In the genomic region with DNA sequence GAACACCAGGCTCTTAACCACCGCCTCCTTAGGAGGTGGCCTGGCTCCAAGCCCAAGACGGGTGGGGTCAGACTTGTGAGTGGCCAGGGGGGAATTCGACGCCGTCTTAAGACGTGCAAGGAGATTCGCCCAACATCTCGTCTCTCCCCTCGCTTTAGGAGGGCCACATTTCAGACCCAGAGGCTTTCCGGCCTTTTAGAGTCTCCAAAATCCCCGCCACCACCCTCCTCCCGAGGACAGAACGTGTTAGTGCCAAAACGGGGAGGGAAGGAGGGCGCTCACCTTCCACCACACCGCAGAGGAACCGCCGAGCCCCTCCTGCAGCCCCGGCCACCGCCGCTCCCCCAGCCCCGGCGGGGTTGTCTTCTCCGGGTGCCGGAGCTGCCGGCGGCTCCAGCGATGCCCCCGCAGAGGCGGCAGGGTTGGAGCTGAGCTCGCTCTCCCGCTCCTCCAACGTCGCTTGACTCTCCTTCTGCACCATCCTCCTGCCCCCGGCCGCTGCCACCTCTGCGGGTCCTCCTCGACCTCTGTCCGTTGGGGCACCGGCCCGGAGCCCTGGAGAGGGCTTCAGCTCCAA, we compare ENCODE assay signal across 1 cellular context.
TF ChIP-seq lines count a peak whose summit lies in the region.

No MANE protein-coding gene starts in this region.

TF ChIP-seq in HEK293, 187 proteins besides CTCF, POLR2A, EP300 and RAD21 (continued from another document):
- TF ChIP-seq, protein P1, sequence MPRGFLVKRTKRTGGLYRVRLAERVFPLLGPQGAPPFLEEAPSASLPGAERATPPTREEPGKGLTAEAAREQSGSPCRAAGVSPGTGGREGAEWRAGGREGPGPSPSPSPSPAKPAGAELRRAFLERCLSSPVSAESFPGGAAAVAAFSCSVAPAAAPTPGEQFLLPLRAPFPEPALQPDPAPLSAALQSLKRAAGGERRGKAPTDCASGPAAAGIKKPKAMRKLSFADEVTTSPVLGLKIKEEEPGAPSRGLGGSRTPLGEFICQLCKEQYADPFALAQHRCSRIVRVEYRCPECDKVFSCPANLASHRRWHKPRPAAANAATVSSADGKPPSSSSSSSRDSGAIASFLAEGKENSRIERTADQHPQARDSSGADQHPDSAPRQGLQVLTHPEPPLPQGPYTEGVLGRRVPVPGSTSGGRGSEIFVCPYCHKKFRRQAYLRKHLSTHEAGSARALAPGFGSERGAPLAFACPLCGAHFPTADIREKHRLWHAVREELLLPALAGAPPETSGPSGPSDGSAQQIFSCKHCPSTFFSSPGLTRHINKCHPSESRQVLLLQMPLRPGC (tag by site-specific recombination; IDR thresholded peaks at IDR 0.05): peak; percentile 31; the same call in 1 of the 2 replicates
- no peak for TF ChIP-seq ZNF202 (tag by site-specific recombination; IDR thresholded peaks at IDR 0.05; ENCODE audit: borderline replicate concordance)
- TF ChIP-seq SP3 (tag by site-specific recombination; IDR thresholded peaks at IDR 0.05): peak; percentile 45; the same call in 1 of the 2 replicates
- TF ChIP-seq ZNF571 (tag by site-specific recombination; IDR thresholded peaks at IDR 0.05): no peak
- TF ChIP-seq, protein P2, sequence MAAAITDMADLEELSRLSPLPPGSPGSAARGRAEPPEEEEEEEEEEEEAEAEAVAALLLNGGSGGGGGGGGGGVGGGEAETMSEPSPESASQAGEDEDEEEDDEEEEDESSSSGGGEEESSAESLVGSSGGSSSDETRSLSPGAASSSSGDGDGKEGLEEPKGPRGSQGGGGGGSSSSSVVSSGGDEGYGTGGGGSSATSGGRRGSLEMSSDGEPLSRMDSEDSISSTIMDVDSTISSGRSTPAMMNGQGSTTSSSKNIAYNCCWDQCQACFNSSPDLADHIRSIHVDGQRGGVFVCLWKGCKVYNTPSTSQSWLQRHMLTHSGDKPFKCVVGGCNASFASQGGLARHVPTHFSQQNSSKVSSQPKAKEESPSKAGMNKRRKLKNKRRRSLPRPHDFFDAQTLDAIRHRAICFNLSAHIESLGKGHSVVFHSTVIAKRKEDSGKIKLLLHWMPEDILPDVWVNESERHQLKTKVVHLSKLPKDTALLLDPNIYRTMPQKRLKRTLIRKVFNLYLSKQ (tag by site-specific recombination; IDR thresholded peaks at IDR 0.05; ENCODE audit: borderline replicate concordance): no peak
- TF ChIP-seq ZNF175 (tag by site-specific recombination; IDR thresholded peaks at IDR 0.05): no peak
- no peak for TF ChIP-seq ZNF670 (tag by site-specific recombination; IDR thresholded peaks at IDR 0.05; ENCODE audit: low read depth)
- TF ChIP-seq GLI2 (tag by site-specific recombination; IDR thresholded peaks at IDR 0.05; ENCODE audit: borderline replicate concordance, low read depth): no peak
- TF ChIP-seq ZNF600 (tag by site-specific recombination; IDR thresholded peaks at IDR 0.05): peak; percentile 95
- 0 out of 2 replicates have a peak, but pooled peaks have one; percentile 14 for TF ChIP-seq ZEB2 (tag by site-specific recombination; IDR thresholded peaks at IDR 0.05)
- peak; percentile 63 for TF ChIP-seq SP2 (tag by site-specific recombination; IDR thresholded peaks at IDR 0.05)
- no peak for TF ChIP-seq ZNF747 (tag by site-specific recombination; IDR thresholded peaks at IDR 0.05)
- 0 out of 2 replicates have a peak, but pooled peaks have one; percentile 33 for TF ChIP-seq ZNF121 (tag by site-specific recombination; IDR thresholded peaks at IDR 0.05)
- peak; percentile 46; the same call in 1 of the 2 replicates for TF ChIP-seq ZFP69B (tag by site-specific recombination; IDR thresholded peaks at IDR 0.05)
